Comparison of ENCODE assay signal across 16 cellular contexts in genomic region chr3:188021502-188022040, GRCh38.
DNase-seq lines count a peak whose midpoint lies in the region; ATAC-seq, FAIRE-seq and TF ChIP-seq lines count a peak whose summit lies in the region.
"Had no signal": no experiment of that assay in that cellular context is flagged by ENCODE, and none has a peak within 500 bp of the region (broad histone marks: within the 10 kb centered on the region; RNA-seq: fewer than 3 reads in every experiment).

No MANE protein-coding gene starts in this region.

- H3K4me3 ChIP-seq in AG04449 (ENCODE audit: low read depth, low read length) (no peak overlapping the region), bronchial epithelial cell (ENCODE audit: low read depth, low read length) (no peak overlapping the region), HepG2 (replicated peaks in 1 of 3; ENCODE audit: insufficient read depth in 1 of 3, low read depth in 2 of 3, low read length in 3 of 3) (peak overlapping the region in 1 of 3 experiments; percentile 14; a peak in 1 of 6 replicates)
- no peak overlapping the region for H3K4me3 ChIP-seq in effector memory CD4-positive, alpha-beta T cell (ENCODE audit: insufficient read depth, low read depth, low read length, poor library complexity, severe bottlenecking)
- H3K4me3 ChIP-seq: spleen had no signal

- POLR2A ChIA-PET in AG04449 (lab: Yijun Ruan, JAX) = no interaction called here
- POLR2A ChIA-PET in HepG2 (lab: Yijun Ruan, JAX) = interaction anchor here (0.6 to 2.1 kb wide), 11 partner anchors 10 to 281 kb away, joined by 3 to 46 read pairs (median 4); partner anchors contain the start of gene BCL6

- DNase-seq in AG04449 (ENCODE audit: low read depth, low spot score) (peak; percentile 17), HFFc6 (peak; percentile 90), bronchial epithelial cell (ENCODE audit: low read depth) (peak; percentile 82), HepG2 (ENCODE audit: low spot score) (peak; percentile 85), NCI-H2029 (lab: John Stamatoyannopoulos, UW) (no peak)
- DNase-seq in activated T-cell treated with anti-CD3 and anti-CD28 coated beads, Interleukin-2, amount 50 U/mL, for 4 hours = no peak
- no peak for DNase-seq in effector memory CD4-positive, alpha-beta T cell
- DNase-seq: ACHN; activated naive CD4-positive, alpha-beta T cell treated with anti-CD3 and anti-CD28 coated beads, Interleukin-2, amount 50 U/mL, for 16 hours; foreskin melanocyte; mesendoderm; MV-4-11; NCI-H2171 treated with DMSO at 0.1 percent for 48 hours; occipital lobe; spleen had no signal

- H3K4me1 Mint-ChIP-seq in HFFc6 (ENCODE audit: low read depth) = peaks cover 30% of the 10 kb centered on the region
- H3K4me1 Mint-ChIP-seq in activated T-cell treated with anti-CD3 and anti-CD28 coated beads, Interleukin-2, amount 50 U/mL, for 4 hours (ENCODE audit: low read depth) = no peaks in the 10 kb centered on the region

- peaks cover 60% of the 10 kb centered on the region for H3K4me1 ChIP-seq in HepG2 (ENCODE audit: insufficient read depth, low read length)
- H3K4me1 ChIP-seq in effector memory CD4-positive, alpha-beta T cell (ENCODE audit: control insufficient read depth, insufficient read depth, low read length, poor library complexity, severe bottlenecking) = no peaks in the 10 kb centered on the region
- H3K4me1 ChIP-seq: spleen had no signal

- BruUV-seq in HepG2 (replicated peaks; lab: Mats Ljungman, UMichigan) = no TSS peak

- H3K79me2 ChIP-seq in HepG2 (ENCODE audit: insufficient read depth, low read length) = no peaks in the 10 kb centered on the region

- CTCF ChIA-PET in AG04449 (lab: Yijun Ruan, JAX) = interaction anchor here (1.0 kb wide), 2 partner anchors 273 to 281 kb away, joined by 4 to 6 read pairs; no protein-coding TSS in a partner anchor
- CTCF ChIA-PET in HepG2 (lab: Yijun Ruan, JAX; ENCODE audit: low intra/inter-chr PET ratio, low total read pairs) = no interaction called here

- no peak for TF ChIP-seq RAD21 in HepG2 (CRISPR knock-in tag; IDR thresholded peaks at IDR 0.05)

- WGBS in HepG2 (ENCODE audit: low lambda C conversion rate) = 12% methylated on average over 7 of the region's 7 CpGs

- no peak for TF ChIP-seq POLR2A in HepG2 (IDR thresholded peaks at IDR 0.05; ENCODE audit: insufficient read depth in 1 of 2, low read depth in 2 of 2, low read length in 2 of 2)

- H3K27me3 Mint-ChIP-seq in HFFc6 (ENCODE audit: insufficient read depth) = no peaks in the 10 kb centered on the region; the same call in 1 of the 2 replicates
- peaks cover 2% of the 10 kb centered on the region for H3K27me3 Mint-ChIP-seq in activated T-cell treated with anti-CD3 and anti-CD28 coated beads, Interleukin-2, amount 50 U/mL, for 4 hours (ENCODE audit: low read depth)

- peak overlapping the region; percentile 74 for H3K4me3 Mint-ChIP-seq in HFFc6
- no peak overlapping the region for H3K4me3 Mint-ChIP-seq in activated T-cell treated with anti-CD3 and anti-CD28 coated beads, Interleukin-2, amount 50 U/mL, for 4 hours

- ATAC-seq in HepG2 = peak; percentile 86
- no peak for ATAC-seq in HG03469 (IDR thresholded peaks at IDR 0.05; ENCODE audit: unreplicated experiment)
- ATAC-seq in activated T-cell treated with anti-CD3 and anti-CD28 coated beads, Interleukin-2, amount 50 U/mL, for 4 hours = no peak

- H3K27me3 ChIP-seq in bronchial epithelial cell (ENCODE audit: control insufficient read depth, insufficient read depth, low read length) (no peaks in the 10 kb centered on the region), HepG2 (ENCODE audit: control insufficient read depth in 1 of 2, insufficient read depth in 2 of 2, low read length in 2 of 2) (no peaks in the 10 kb centered on the region)
- H3K27me3 ChIP-seq in effector memory CD4-positive, alpha-beta T cell (replicated peaks; ENCODE audit: control insufficient read depth, insufficient read depth, low read length, poor library complexity, severe bottlenecking) = no peaks in the 10 kb centered on the region
- H3K27me3 ChIP-seq: spleen had no signal

- H3K9ac ChIP-seq in HepG2 (ENCODE audit: insufficient read depth, low read depth, low read length) = peak overlapping the region; percentile 47

- peaks cover 4% of the 10 kb centered on the region for H3K9me3 Mint-ChIP-seq in HFFc6
- H3K9me3 Mint-ChIP-seq in activated T-cell treated with anti-CD3 and anti-CD28 coated beads, Interleukin-2, amount 50 U/mL, for 4 hours = no peaks in the 10 kb centered on the region

- H3K4me2 ChIP-seq in HepG2 (ENCODE audit: low read depth, low read length) = peak overlapping the region; percentile 55

- no peaks in the 10 kb centered on the region for H3K36me3 ChIP-seq in bronchial epithelial cell (ENCODE audit: control insufficient read depth, insufficient read depth, low read length)
- H3K36me3 ChIP-seq in HepG2 (replicated peaks in 1 of 2; ENCODE audit: control insufficient read depth in 1 of 2, insufficient read depth in 2 of 2, low read length in 2 of 2) = no peaks in the 10 kb centered on the region
- no peaks in the 10 kb centered on the region for H3K36me3 ChIP-seq in effector memory CD4-positive, alpha-beta T cell (ENCODE audit: control insufficient read depth, insufficient read depth, low read length)
- H3K36me3 ChIP-seq: spleen had no signal

- H3K9me3 ChIP-seq in HepG2 (ENCODE audit: low read length) = no peaks in the 10 kb centered on the region
- no peaks in the 10 kb centered on the region for H3K9me3 ChIP-seq in effector memory CD4-positive, alpha-beta T cell (ENCODE audit: control insufficient read depth, low read length)
- H3K9me3 ChIP-seq: spleen had no signal

- TF ChIP-seq CTCF in AG04449 (IDR thresholded peaks at IDR 0.05; ENCODE audit: insufficient read depth, low read length, missing control alignments) = no peak
- TF ChIP-seq CTCF in HFFc6 (IDR thresholded peaks at IDR 0.05) = no peak
- no peak for TF ChIP-seq CTCF in bronchial epithelial cell (IDR thresholded peaks at IDR 0.05; ENCODE audit: insufficient read depth, low read length, severe bottlenecking)
- TF ChIP-seq CTCF in HepG2 (CRISPR knock-in tag; IDR thresholded peaks at IDR 0.05) = no peak

- peak overlapping the region; percentile 78 for H3K27ac ChIP-seq in HepG2 (ENCODE audit: extremely low read length, insufficient read depth, low read length)
- H3K27ac ChIP-seq in effector memory CD4-positive, alpha-beta T cell (ENCODE audit: insufficient read depth, low read length, poor library complexity, severe bottlenecking) = no peak overlapping the region
- H3K27ac ChIP-seq: spleen had no signal

- intact Hi-C loops in HepG2 (cut with micrococcal nuclease; ENCODE audit: unreplicated experiment) = loop anchor here (2.0 kb wide), 1 partner anchor 17 kb away; no protein-coding TSS in a partner anchor

- in situ Hi-C loops in HepG2 (cut with HindIII; ENCODE audit: extremely low pct_ligation_motif_present, low pct_unique_long_range_greater_than_20kb) = no loop called here

- TF ChIP-seq EP300 in HepG2 (IDR thresholded peaks at IDR 0.05; ENCODE audit: low read depth in 2 of 2, low read length in 2 of 2) (peak in 1 of 2 experiments; percentile 95; a peak in 2 of 4 replicates), HepG2 (CRISPR knock-in tag; IDR thresholded peaks at IDR 0.05; ENCODE audit: borderline replicate concordance) (peak; percentile 68; the same call in 1 of the 2 replicates)

- peak overlapping the region; percentile 93 for H3K27ac Mint-ChIP-seq in HFFc6

- H3K36me3 Mint-ChIP-seq in HFFc6 (ENCODE audit: low read depth) = peaks cover 7% of the 10 kb centered on the region; the same call in 1 of the 2 replicates
- H3K36me3 Mint-ChIP-seq in activated T-cell treated with anti-CD3 and anti-CD28 coated beads, Interleukin-2, amount 50 U/mL, for 4 hours (ENCODE audit: insufficient read depth) = no peaks in the 10 kb centered on the region

- H2AFZ ChIP-seq in HepG2 (ENCODE audit: low read length) = peak overlapping the region; percentile 59

- no peaks in the 10 kb centered on the region for H4K20me1 ChIP-seq in HepG2 (ENCODE audit: insufficient read depth, low read length)

- FAIRE-seq in bronchial epithelial cell (lab: Jason Lieb, UNC) = no peak
- peak; percentile 84 for FAIRE-seq in HepG2 (lab: Jason Lieb, UNC)

TF ChIP-seq in HepG2, 621 proteins besides CTCF, POLR2A, EP300 and RAD21 (continues in another document):
- TF ChIP-seq ZSCAN12 (CRISPR knock-in tag; IDR thresholded peaks at IDR 0.05) (0 out of 2 replicates have a peak, but pooled peaks have one; percentile 49), ZNF709 (CRISPR knock-in tag; IDR thresholded peaks at IDR 0.05) (no peak), ZNF7 (CRISPR knock-in tag; IDR thresholded peaks at IDR 0.05) (no peak), ZNF780A (CRISPR knock-in tag; IDR thresholded peaks at IDR 0.05) (no peak), TAF1 (CRISPR knock-in tag; IDR thresholded peaks at IDR 0.05) (peak; percentile 20; the same call in 1 of the 2 replicates), ZNF574 (CRISPR knock-in tag; IDR thresholded peaks at IDR 0.05) (peak; percentile 51), MLLT10 (CRISPR knock-in tag; IDR thresholded peaks at IDR 0.05) (no peak), ZSCAN30 (CRISPR knock-in tag; IDR thresholded peaks at IDR 0.05) (no peak), IKZF4 (CRISPR knock-in tag; IDR thresholded peaks at IDR 0.05; ENCODE audit: borderline replicate concordance, low read depth, not compliant biosample characterization) (no peak), SP2 (CRISPR knock-in tag; IDR thresholded peaks at IDR 0.05) (no peak), GPN1 (CRISPR knock-in tag; IDR thresholded peaks at IDR 0.05; ENCODE audit: borderline replicate concordance) (no peak), ZFX (CRISPR knock-in tag; IDR thresholded peaks at IDR 0.05; ENCODE audit: low read depth) (no peak), ZNF557 (CRISPR knock-in tag; IDR thresholded peaks at IDR 0.05) (no peak)

Comparison
In these comparisons a context has a peak if more than half of its experiments do, and no peak if none do; other contexts are left out.
1. DNase-seq: peak in AG04449 (single experiment), HFFc6 (single experiment), bronchial epithelial cell (single experiment) and HepG2 (single experiment); none in NCI-H2029 (single experiment), activated T-cell treated with anti-CD3 and anti-CD28 coated beads, Interleukin-2, amount 50 U/mL, for 4 hours (single experiment) and effector memory CD4-positive, alpha-beta T cell (0 of 3).